1 cellular context compared by ENCODE assay signal in the genomic region with DNA sequence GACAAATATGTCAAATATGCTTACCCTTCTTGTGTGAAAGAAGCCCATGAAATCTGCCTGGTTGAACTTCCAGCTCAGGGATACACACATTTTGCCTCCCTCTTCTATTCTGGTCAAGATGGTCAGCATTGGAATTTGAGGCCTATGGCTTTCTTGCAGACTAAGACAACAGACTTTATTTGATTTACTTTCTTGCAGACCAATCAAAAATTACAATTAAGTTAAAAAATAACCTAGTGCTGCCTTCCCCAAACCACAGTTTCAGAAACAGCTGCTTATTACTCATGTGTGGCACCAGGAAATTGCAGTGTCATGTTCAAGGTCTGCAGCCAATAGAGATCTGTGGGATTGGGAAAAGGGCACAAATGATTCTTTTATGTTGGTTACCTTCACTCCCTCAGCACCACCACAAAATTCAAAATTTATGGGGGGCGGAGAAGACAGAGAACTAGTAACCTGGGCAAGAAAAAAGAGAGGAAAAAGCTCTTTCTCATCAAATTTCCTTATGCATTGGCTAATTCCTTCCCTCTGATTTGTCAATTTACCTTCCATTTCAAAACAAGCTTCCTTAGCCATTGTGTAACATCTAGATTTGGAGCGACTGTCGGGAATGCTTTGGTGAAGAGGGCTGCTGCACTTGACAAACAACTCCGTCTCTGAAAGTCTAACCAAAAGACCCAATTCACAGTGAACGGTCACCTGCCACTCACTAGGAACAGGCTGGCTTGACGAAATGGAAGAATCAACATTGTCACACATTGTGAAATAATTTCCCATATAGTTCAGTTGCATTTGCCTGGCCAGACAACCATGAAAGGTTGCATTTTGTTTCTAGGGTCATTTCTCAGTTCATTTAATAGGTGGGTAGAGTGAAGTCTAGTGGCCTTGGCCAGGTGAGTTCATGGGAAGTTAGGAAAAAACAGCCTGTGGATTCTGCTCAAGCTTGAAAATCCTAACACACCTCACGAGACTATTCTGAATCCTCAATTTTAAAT.
TF ChIP-seq lines count a peak whose summit lies in the region.

No MANE protein-coding gene starts in this region.

TF ChIP-seq in K562, 482 proteins besides CTCF, POLR2A, EP300 and RAD21 (continued from another document and continues in another):
- TF ChIP-seq, protein P1, sequence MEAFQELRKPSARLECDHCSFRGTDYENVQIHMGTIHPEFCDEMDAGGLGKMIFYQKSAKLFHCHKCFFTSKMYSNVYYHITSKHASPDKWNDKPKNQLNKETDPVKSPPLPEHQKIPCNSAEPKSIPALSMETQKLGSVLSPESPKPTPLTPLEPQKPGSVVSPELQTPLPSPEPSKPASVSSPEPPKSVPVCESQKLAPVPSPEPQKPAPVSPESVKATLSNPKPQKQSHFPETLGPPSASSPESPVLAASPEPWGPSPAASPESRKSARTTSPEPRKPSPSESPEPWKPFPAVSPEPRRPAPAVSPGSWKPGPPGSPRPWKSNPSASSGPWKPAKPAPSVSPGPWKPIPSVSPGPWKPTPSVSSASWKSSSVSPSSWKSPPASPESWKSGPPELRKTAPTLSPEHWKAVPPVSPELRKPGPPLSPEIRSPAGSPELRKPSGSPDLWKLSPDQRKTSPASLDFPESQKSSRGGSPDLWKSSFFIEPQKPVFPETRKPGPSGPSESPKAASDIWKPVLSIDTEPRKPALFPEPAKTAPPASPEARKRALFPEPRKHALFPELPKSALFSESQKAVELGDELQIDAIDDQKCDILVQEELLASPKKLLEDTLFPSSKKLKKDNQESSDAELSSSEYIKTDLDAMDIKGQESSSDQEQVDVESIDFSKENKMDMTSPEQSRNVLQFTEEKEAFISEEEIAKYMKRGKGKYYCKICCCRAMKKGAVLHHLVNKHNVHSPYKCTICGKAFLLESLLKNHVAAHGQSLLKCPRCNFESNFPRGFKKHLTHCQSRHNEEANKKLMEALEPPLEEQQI (IDR thresholded peaks at IDR 0.05) = no peak
- TF ChIP-seq JUND (IDR thresholded peaks at IDR 0.05; ENCODE audit: borderline replicate concordance, low read depth, low read length) (0 out of 2 replicates have a peak, but pooled peaks have one; percentile 10), JUND (tag; IDR thresholded peaks at IDR 0.05; ENCODE audit: borderline replicate concordance, low read depth, low read length) (no peak), ELF2 (CRISPR knock-in tag; IDR thresholded peaks at IDR 0.05) (no peak), ZNF57 (CRISPR knock-in tag; IDR thresholded peaks at IDR 0.05) (no peak), ZNF217 (CRISPR knock-in tag; IDR thresholded peaks at IDR 0.05) (no peak), CBX1 (IDR thresholded peaks at IDR 0.05; ENCODE audit: low read depth) (no peak), RHOXF2B (CRISPR knock-in tag; conservative IDR thresholded peaks at IDR 0.05) (no peak), NFE2L1 (tag; IDR thresholded peaks at IDR 0.05; ENCODE audit: borderline replicate concordance, low read depth) (peak; percentile 6; the same call in 1 of the 2 replicates), CUX1 (CRISPR knock-in tag; IDR thresholded peaks at IDR 0.05) (no peak), GATAD2B (IDR thresholded peaks at IDR 0.05; ENCODE audit: borderline replicate concordance) (no peak), MAFK (IDR thresholded peaks at IDR 0.05; ENCODE audit: low read length) (peak; percentile 64), ZNF318 (IDR thresholded peaks at IDR 0.05; ENCODE audit: borderline replicate concordance in 1 of 2, low read depth in 1 of 2) (no peak), HNRNPL (IDR thresholded peaks at IDR 0.05; ENCODE audit: low read depth, low read length) (no peak), POLR3A (IDR thresholded peaks at IDR 0.05; ENCODE audit: borderline replicate concordance, extremely low read depth, insufficient read depth, insufficient read length) (no peak), PRPF4 (IDR thresholded peaks at IDR 0.05; ENCODE audit: insufficient read depth, low read depth, low read length, poor library complexity, severe bottlenecking) (no peak), SIRT6 (IDR thresholded peaks at IDR 0.05; ENCODE audit: low read depth, low read length) (no peak), HMGN3 (IDR thresholded peaks at IDR 0.05; ENCODE audit: borderline replicate concordance, extremely low read depth, insufficient read length, low read depth, low read length) (no peak), ELF1 (tag; IDR thresholded peaks at IDR 0.05) (no peak), ZNF316 (IDR thresholded peaks at IDR 0.05) (peak; percentile 78), CLOCK (CRISPR knock-in tag; IDR thresholded peaks at IDR 0.05; ENCODE audit: borderline replicate concordance) (no peak), CCNT2 (IDR thresholded peaks at IDR 0.05; ENCODE audit: borderline replicate concordance, extremely low read depth, insufficient read length, low read depth, low read length) (no peak), CBFA2T3 (IDR thresholded peaks at IDR 0.05) (no peak), RBBP5 (IDR thresholded peaks at IDR 0.05; ENCODE audit: borderline replicate concordance, insufficient read depth, low read length, poor library complexity, severe bottlenecking) (no peak), SRF (CRISPR knock-in tag; IDR thresholded peaks at IDR 0.05) (no peak), TCFL5 (CRISPR knock-in tag; conservative IDR thresholded peaks at IDR 0.05) (no peak), ZNF584 (CRISPR knock-in tag; IDR thresholded peaks at IDR 0.05; ENCODE audit: low read depth) (no peak), BACH1 (tag; IDR thresholded peaks at IDR 0.05) (0 out of 2 replicates have a peak, but pooled peaks have one; percentile 57), ZNF124 (CRISPR knock-in tag; IDR thresholded peaks at IDR 0.05) (no peak), ZNF778 (CRISPR knock-in tag; IDR thresholded peaks at IDR 0.05) (no peak), CBX5 (IDR thresholded peaks at IDR 0.05; ENCODE audit: borderline replicate concordance, low read depth) (no peak)
- TF ChIP-seq, protein P2, sequence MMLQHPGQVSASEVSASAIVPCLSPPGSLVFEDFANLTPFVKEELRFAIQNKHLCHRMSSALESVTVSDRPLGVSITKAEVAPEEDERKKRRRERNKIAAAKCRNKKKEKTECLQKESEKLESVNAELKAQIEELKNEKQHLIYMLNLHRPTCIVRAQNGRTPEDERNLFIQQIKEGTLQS (IDR thresholded peaks at IDR 0.05) = no peak; the same call in 1 of the 2 replicates
- TF ChIP-seq, protein P2 (CRISPR knock-in tag; conservative IDR thresholded peaks at IDR 0.05) = no peak
- TF ChIP-seq, protein P3, sequence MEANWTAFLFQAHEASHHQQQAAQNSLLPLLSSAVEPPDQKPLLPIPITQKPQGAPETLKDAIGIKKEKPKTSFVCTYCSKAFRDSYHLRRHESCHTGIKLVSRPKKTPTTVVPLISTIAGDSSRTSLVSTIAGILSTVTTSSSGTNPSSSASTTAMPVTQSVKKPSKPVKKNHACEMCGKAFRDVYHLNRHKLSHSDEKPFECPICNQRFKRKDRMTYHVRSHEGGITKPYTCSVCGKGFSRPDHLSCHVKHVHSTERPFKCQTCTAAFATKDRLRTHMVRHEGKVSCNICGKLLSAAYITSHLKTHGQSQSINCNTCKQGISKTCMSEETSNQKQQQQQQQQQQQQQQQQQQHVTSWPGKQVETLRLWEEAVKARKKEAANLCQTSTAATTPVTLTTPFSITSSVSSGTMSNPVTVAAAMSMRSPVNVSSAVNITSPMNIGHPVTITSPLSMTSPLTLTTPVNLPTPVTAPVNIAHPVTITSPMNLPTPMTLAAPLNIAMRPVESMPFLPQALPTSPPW (CRISPR knock-in tag; IDR thresholded peaks at IDR 0.05) = no peak
